In genomic region chrX:119753639-119754257, GRCh38 we compare ENCODE assay signal across 8 cellular contexts. TPM values are rescaled to one million over a fixed set of nuclear protein-coding genes. Genes with fewer than 3 reads are reported as not detected.
DNase-seq lines count a peak whose midpoint lies in the region; ATAC-seq, FAIRE-seq and TF ChIP-seq lines count a peak whose summit lies in the region.

No MANE protein-coding gene starts in this region.

- ATAC-seq in body of pancreas (peak; percentile 24), HG03097 (IDR thresholded peaks at IDR 0.05; ENCODE audit: low FRiP score, unreplicated experiment) (no peak), GM18517 (IDR thresholded peaks at IDR 0.05; ENCODE audit: unreplicated experiment) (no peak)

- H3K36me3 ChIP-seq in Loucy (ENCODE audit: insufficient read depth, low read length) (no peaks in the 10 kb centered on the region), body of pancreas (replicated peaks in 1 of 2; ENCODE audit: insufficient read depth in 1 of 2, low read depth in 2 of 2) (no peaks in the 10 kb centered on the region)

- TF ChIP-seq POLR2A in body of pancreas (IDR thresholded peaks at IDR 0.05): no peak

- H4K20me1 ChIP-seq in Loucy (ENCODE audit: insufficient read depth, low read length, poor library complexity, severe bottlenecking): no peaks in the 10 kb centered on the region

- H3F3A ChIP-seq in Loucy (ENCODE audit: low read depth): no peaks in the 10 kb centered on the region

- no peaks in the 10 kb centered on the region for H3K9me2 ChIP-seq in Loucy (replicated peaks; ENCODE audit: low read depth, low read length)

- no peaks in the 10 kb centered on the region for H3K79me2 ChIP-seq in Loucy (ENCODE audit: insufficient read depth, low read length)

- DNase-seq in SW480 (ENCODE audit: low spot score) (peak; percentile 64), body of pancreas (peak in 1 of 4 donors; percentile 35), mucosa of gallbladder (ENCODE audit: low spot score) (peak; percentile 30), GM19238 (ENCODE audit: insufficient read length, low spot score) (no peak)

- H3K27me3 ChIP-seq in Loucy (ENCODE audit: insufficient read depth, low read length, poor library complexity, severe bottlenecking) (no peaks in the 10 kb centered on the region), body of pancreas (no peaks in the 10 kb centered on the region)

- H3K4me3 ChIP-seq in Loucy (ENCODE audit: low read length, poor library complexity, severe bottlenecking) (no peak overlapping the region), body of pancreas (no peak overlapping the region)

- H3K27ac ChIP-seq in body of pancreas: no peak overlapping the region

- no peak overlapping the region for H3K9ac ChIP-seq in Loucy (ENCODE audit: low read depth, low read length, poor library complexity, severe bottlenecking)

- TF ChIP-seq CTCF in Loucy (conservative IDR thresholded peaks at IDR 0.05; ENCODE audit: low read length): peak; percentile 61
- peak in 6 of 7 experiments; percentile 9 to 37 (median 26) for TF ChIP-seq CTCF in body of pancreas (IDR thresholded peaks at IDR 0.05)

- H2AFZ ChIP-seq in Loucy (ENCODE audit: low read length): no peak overlapping the region

- intact Hi-C loops in body of pancreas (cut with DNase I): no loop called here

- 16 to 36% methylated on average over 4 to 6 of the region's 8 CpGs for WGBS in body of pancreas, 2 donors

- no peak overlapping the region for H3K4me2 ChIP-seq in Loucy (ENCODE audit: low read depth, low read length, poor library complexity, severe bottlenecking)

- FAIRE-seq in G401.6 (lab: Jason Lieb, UNC): peak; percentile 66

- H3K4me1 ChIP-seq in Loucy (ENCODE audit: insufficient read depth, low read length, poor library complexity, severe bottlenecking) (no peaks in the 10 kb centered on the region), body of pancreas (peaks cover 18% of the 10 kb centered on the region)

- no peaks in the 10 kb centered on the region for H3K9me3 ChIP-seq in Loucy (ENCODE audit: insufficient read depth, low read depth, low read length)
- H3K9me3 ChIP-seq in body of pancreas: no peaks in the 10 kb centered on the region

RNA-seq across cellular contexts. Expression of gene SOWAHD, which starts 4.6 kb away (rescaled TPM):
- 1 to 10 TPM in 1 of 2 donors, not detected in 1; 2.6 TPM for total RNA-seq in body of pancreas
- 4.7 TPM for total RNA-seq in mucosa of gallbladder

RNA-seq across cellular contexts. Expression of gene RPL39, which starts 37.7 kb away (rescaled TPM):
- total RNA-seq in body of pancreas (100 to 1,000 TPM; 497 to 592 TPM), mucosa of gallbladder (917 TPM)
